9 cellular contexts compared by ENCODE assay signal in the genomic region with DNA sequence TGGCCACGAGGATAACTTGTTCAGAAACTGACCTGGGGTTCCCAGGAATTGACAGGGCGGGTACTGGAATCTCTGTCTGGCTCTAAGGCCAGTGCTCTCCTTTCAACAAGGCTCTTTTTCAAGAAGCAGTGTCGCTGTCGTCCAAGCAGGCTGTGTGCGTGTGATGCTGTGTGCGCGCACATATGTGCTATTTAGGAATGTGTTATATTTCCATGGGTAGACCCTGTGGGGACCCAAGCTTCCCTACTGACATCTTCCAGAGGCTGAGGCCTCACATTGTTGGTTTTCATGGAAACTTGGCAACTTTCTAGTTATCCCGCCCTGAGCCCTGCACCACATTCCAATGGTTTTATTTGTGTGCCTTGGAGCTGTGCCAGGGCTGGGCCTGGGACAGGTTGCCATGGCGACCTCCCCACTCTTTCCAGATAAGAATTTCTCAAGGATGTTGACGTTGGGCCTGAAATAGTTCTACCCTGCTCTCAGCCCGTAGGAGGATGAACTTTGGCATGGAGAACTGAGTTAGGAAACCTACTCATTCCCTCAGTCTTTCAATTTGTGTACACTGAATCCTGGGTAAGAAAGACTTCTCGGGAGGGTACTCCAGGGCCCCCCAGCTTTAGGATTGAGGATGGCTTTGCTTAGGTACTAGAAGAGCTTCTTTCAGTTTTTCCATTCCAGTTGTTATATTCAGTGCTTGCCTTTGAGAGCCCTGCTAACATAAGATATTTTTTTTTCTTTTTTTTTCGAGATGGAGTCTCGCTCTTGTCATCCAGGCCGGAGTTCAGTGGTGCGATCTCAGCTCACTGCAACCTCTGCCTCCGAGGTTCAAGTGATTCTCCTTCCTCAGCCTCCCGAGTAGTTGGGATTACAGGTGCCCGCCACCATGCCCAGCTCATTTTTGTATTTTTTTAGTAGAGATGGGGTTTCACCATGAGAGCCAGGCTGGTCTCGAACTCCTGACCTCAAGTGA. TPM values are rescaled to one million over a fixed set of nuclear protein-coding genes. Genes with fewer than 3 reads are reported as not detected.
DNase-seq lines count a peak whose midpoint lies in the region; ATAC-seq and TF ChIP-seq lines count a peak whose summit lies in the region.
"Had no signal": no experiment of that assay in that cellular context is flagged by ENCODE, and none has a peak within 500 bp of the region (broad histone marks: within the 10 kb centered on the region; RNA-seq: fewer than 3 reads in every experiment).

No MANE protein-coding gene starts in this region.

- H3K9me3 ChIP-seq in fibroblast of lung (ENCODE audit: control insufficient read depth, insufficient read depth, low read depth, low read length), result no peaks in the 10 kb centered on the region
- H3K9me3 ChIP-seq in T-helper 17 cell (ENCODE audit: control insufficient read depth, low read length, poor library complexity, severe bottlenecking), result no peaks in the 10 kb centered on the region

- peak overlapping the region in 1 of 4 experiments; percentile 19 for H3K4me3 ChIP-seq in fibroblast of lung (replicated peaks in 1 of 4; ENCODE audit: control extremely low read depth in 1 of 4, insufficient read depth in 1 of 4, low read depth in 3 of 4, low read length in 4 of 4)

- H3K4me2 ChIP-seq in fibroblast of lung (ENCODE audit: extremely low read depth, insufficient read depth, low read length), result peak overlapping the region; percentile 62

- DNase-seq in G401 (ENCODE audit: low spot score), result peak; percentile 46
- DNase-seq in SK-MEL-5 (ENCODE audit: low read depth, low spot score), result peak; percentile 75
- peak; percentile 99 to 100 for DNase-seq in fibroblast of lung (ENCODE audit: low read depth in 2 of 2)
- peak; percentile 99 for DNase-seq in myocyte (ENCODE audit: low read depth)
- DNase-seq in stimulated activated CD4-positive, alpha-beta T cell treated with anti-CD3 and anti-CD28 coated beads, Interleukin-1b, Interleukin-23, amount 100 ng/mL, for 48 hours, result no peak
- no peak for DNase-seq in NCI-H345 (lab: John Stamatoyannopoulos, UW)
- no peak for DNase-seq in T-helper 17 cell

- ATAC-seq in T-helper 17 cell (no peak), HG02763 (IDR thresholded peaks at IDR 0.05; ENCODE audit: unreplicated experiment) (no peak)

- H2AFZ ChIP-seq in fibroblast of lung (ENCODE audit: low read length), result peak overlapping the region; percentile 48

- in situ Hi-C loops in G401 (cut with HindIII; ENCODE audit: low sequenced_read_pairs) (no loop called here), SK-MEL-5 (cut with HindIII; ENCODE audit: low pct_unique_long_range_greater_than_20kb, low sequenced_read_pairs) (no loop called here)

- H3K27ac Mint-ChIP-seq in T-helper 17 cell, result no peak overlapping the region

- H4K20me1 ChIP-seq in fibroblast of lung (ENCODE audit: control insufficient read depth, extremely low read depth, insufficient read depth, low read length), result no peaks in the 10 kb centered on the region

- H3K4me1 ChIP-seq in fibroblast of lung (ENCODE audit: control insufficient read depth, extremely low read depth, insufficient read depth, low read length), result peaks cover 24% of the 10 kb centered on the region

- no peaks in the 10 kb centered on the region for H3K36me3 Mint-ChIP-seq in T-helper 17 cell (ENCODE audit: low read depth)

- H3K27me3 ChIP-seq in fibroblast of lung (ENCODE audit: control insufficient read depth, insufficient read depth, low read length), result no peaks in the 10 kb centered on the region

- H3K4me1 Mint-ChIP-seq in T-helper 17 cell, result peaks cover 2% of the 10 kb centered on the region

- H3K27ac ChIP-seq in fibroblast of lung (ENCODE audit: insufficient read depth, low read length), result peak overlapping the region; percentile 96
- H3K27ac ChIP-seq: HL-60 had no signal

- H3K9ac ChIP-seq in fibroblast of lung (ENCODE audit: insufficient read depth, low read length), result peak overlapping the region; percentile 47

- H3K36me3 ChIP-seq in fibroblast of lung (ENCODE audit: control insufficient read depth, insufficient read depth, low read length), result no peaks in the 10 kb centered on the region

- no peaks in the 10 kb centered on the region for H3K79me2 ChIP-seq in fibroblast of lung (ENCODE audit: control insufficient read depth, insufficient read depth, low read length)

- no peak for TF ChIP-seq CTCF in fibroblast of lung (conservative IDR thresholded peaks at IDR 0.05 in 1 of 2, IDR thresholded peaks at IDR 0.05 in 1 of 2; ENCODE audit: low read depth in 1 of 2, low read length in 2 of 2)

- H3K27me3 Mint-ChIP-seq in T-helper 17 cell, result peaks cover 17% of the 10 kb centered on the region

- H3K4me3 Mint-ChIP-seq in T-helper 17 cell, result no peak overlapping the region

RNA-seq across cellular contexts. Expression of a gene that starts 38.8 kb away (rescaled TPM):
- total RNA-seq in G401 (2014; rRNA removed; shearing (Covaris generic)), result 49.6 and 63.2 TPM in 2 replicates
- 80.4 and 87.1 TPM in 2 replicates for total RNA-seq in SK-MEL-5 (2014; rRNA removed; shearing (Covaris generic))
- 83.5 and 90.8 TPM in 2 replicates for polyA plus RNA-seq in SK-MEL-5 (2015; cell fraction: cytosol; rRNA removed)
- polyA plus RNA-seq in SK-MEL-5 (2015; cell fraction: nucleus; rRNA removed), result 379 and 408 TPM in 2 replicates
- total RNA-seq in fibroblast of lung (83.0 and 93.5 TPM in 2 replicates), myocyte (90.9 and 99.3 TPM in 2 replicates), T-helper 17 cell (100 to 1,000 TPM; 232 to 239 TPM)
- 113 and 118 TPM in 2 replicates for polyA plus RNA-seq in fibroblast of lung
- polyA plus RNA-seq in fibroblast of lung (2012), result 69.3 and 72.2 TPM in 2 replicates
- polyA minus RNA-seq in fibroblast of lung (ENCODE audit: low replicate concordance), result 18.4 and 32.0 TPM in 2 replicates
- 57.7 TPM for polyA plus RNA-seq in myocyte (2012)

RNA-seq across cellular contexts. Expression of a gene that starts 59.3 kb away (rescaled TPM):
- total RNA-seq in G401 (2014; rRNA removed; shearing (Covaris generic)), result 115 and 174 TPM in 2 replicates
- 60.9 and 67.7 TPM in 2 replicates for total RNA-seq in SK-MEL-5 (2014; rRNA removed; shearing (Covaris generic))
- 53.1 and 77.2 TPM in 2 replicates for polyA plus RNA-seq in SK-MEL-5 (2015; cell fraction: cytosol; rRNA removed)
- 74.5 and 105 TPM in 2 replicates for polyA plus RNA-seq in SK-MEL-5 (2015; cell fraction: nucleus; rRNA removed)
- total RNA-seq in fibroblast of lung (84.4 and 91.7 TPM in 2 replicates), myocyte (64.8 and 73.8 TPM in 2 replicates), T-helper 17 cell (100 to 1,000 TPM; 121 to 149 TPM)
- polyA plus RNA-seq in fibroblast of lung, result 86.6 and 96.6 TPM in 2 replicates
- polyA plus RNA-seq in fibroblast of lung (2012), result 44.5 and 47.1 TPM in 2 replicates
- polyA minus RNA-seq in fibroblast of lung (ENCODE audit: low replicate concordance), result 16.7 and 21.9 TPM in 2 replicates
- 20.6 TPM for polyA plus RNA-seq in myocyte (2012)

Comparison
In these comparisons a context has a peak if more than half of its experiments do, and no peak if none do; other contexts are left out.
1. DNase-seq: peak in G401 (single experiment), SK-MEL-5 (single experiment), fibroblast of lung (2 of 2) and myocyte (single experiment); none in stimulated activated CD4-positive, alpha-beta T cell treated with anti-CD3 and anti-CD28 coated beads, Interleukin-1b, Interleukin-23, amount 100 ng/mL, for 48 hours (single experiment), NCI-H345 (single experiment) and T-helper 17 cell (0 of 3).